In genomic region chr11:131584694-131585592, GRCh38 we compare ENCODE assay signal across 13 cellular contexts.
DNase-seq lines count a peak whose midpoint lies in the region; ATAC-seq and TF ChIP-seq lines count a peak whose summit lies in the region.
"Had no signal": no experiment of that assay in that cellular context is flagged by ENCODE, and none has a peak within 500 bp of the region (broad histone marks: within the 10 kb centered on the region; RNA-seq: fewer than 3 reads in every experiment).

No MANE protein-coding gene starts in this region.

- peaks cover 6% of the 10 kb centered on the region for H3K9me3 Mint-ChIP-seq in chondrocyte (ENCODE audit: low read depth)

- no peak for TF ChIP-seq EP300 in sigmoid colon (IDR thresholded peaks at IDR 0.05)

- no peak overlapping the region for H3K4me3 Mint-ChIP-seq in chondrocyte (ENCODE audit: unreplicated experiment)

- no peak overlapping the region for H3K4me3 ChIP-seq in Jurkat, Clone E6-1 (ENCODE audit: low read length)
- no peak overlapping the region for H3K4me3 ChIP-seq in sigmoid colon
- H3K4me3 ChIP-seq in breast epithelium, result no peak overlapping the region
- H3K4me3 ChIP-seq: thoracic aorta had no signal

- no peaks in the 10 kb centered on the region for H3K4me1 Mint-ChIP-seq in chondrocyte (ENCODE audit: low read depth)

- no peak overlapping the region for H3K27ac Mint-ChIP-seq in chondrocyte (ENCODE audit: unreplicated experiment)

- H3K9me3 ChIP-seq in sigmoid colon (no peaks in the 10 kb centered on the region), breast epithelium (peaks cover 0 to 15% of the 10 kb centered on the region in 2 donors)
- H3K9me3 ChIP-seq: thoracic aorta had no signal

- H3K4me1 ChIP-seq in sigmoid colon, result no peaks in the 10 kb centered on the region
- H3K4me1 ChIP-seq in breast epithelium, result no peaks in the 10 kb centered on the region

- no peak for ATAC-seq in HG03521 (IDR thresholded peaks at IDR 0.05; ENCODE audit: unreplicated experiment)
- ATAC-seq: HCT116 had no signal

- peaks cover 19% of the 10 kb centered on the region for H3K27me3 Mint-ChIP-seq in chondrocyte (ENCODE audit: low read depth)

- no peaks in the 10 kb centered on the region for H3K27me3 ChIP-seq in sigmoid colon
- H3K27me3 ChIP-seq in breast epithelium, result peaks cover 0 to 5% of the 10 kb centered on the region in 2 donors

- DNase-seq in GF-D8 (lab: John Stamatoyannopoulos, UW) (peak; percentile 100), chondrocyte (ENCODE audit: low spot score) (no peak), nucleus accumbens (lab: John Stamatoyannopoulos, UW) (peak; percentile 43 to 99 (median 95)), sigmoid colon (no peak), breast epithelium (ENCODE audit: low spot score in 2 of 2) (no peak)
- peak; percentile 15 for DNase-seq in Jurkat, Clone E6-1 (ENCODE audit: low read depth, low spot score)
- DNase-seq: activated gamma-delta T cell treated with Interleukin-2 at 50 U/mL for 16 hours, mammary epithelial cell, NCI-H510A treated with DMSO at 0.1 percent for 48 hours had no signal

- intact Hi-C loops in sigmoid colon (cut with DNase I), result no loop called here
- intact Hi-C loops in breast epithelium (cut with DNase I; ENCODE audit: low total_unique reads), result no loop called here

- WGBS in sigmoid colon, 2 donors, result 61 to 75% methylated on average over 25 of the region's 25 CpGs

- no peak overlapping the region for H3K27ac ChIP-seq in sigmoid colon
- no peak overlapping the region for H3K27ac ChIP-seq in breast epithelium
- H3K27ac ChIP-seq: epithelial cell of prostate, thoracic aorta had no signal

- H3K36me3 ChIP-seq in sigmoid colon (no peaks in the 10 kb centered on the region), breast epithelium (no peaks in the 10 kb centered on the region)
- H3K36me3 ChIP-seq: thoracic aorta had no signal

- no peaks in the 10 kb centered on the region for H3K36me3 Mint-ChIP-seq in chondrocyte (ENCODE audit: low read depth)

- TF ChIP-seq POLR2A in sigmoid colon (IDR thresholded peaks at IDR 0.05), result no peak
- no peak for TF ChIP-seq POLR2A in breast epithelium (IDR thresholded peaks at IDR 0.05)

- TF ChIP-seq CTCF in chondrocyte (IDR thresholded peaks at IDR 0.05) (peak; percentile 44), sigmoid colon (IDR thresholded peaks at IDR 0.05) (no peak), breast epithelium (IDR thresholded peaks at IDR 0.05) (no peak)

Comparison
In these comparisons a context has a peak if more than half of its experiments do, and no peak if none do; other contexts are left out.
1. DNase-seq: peak in GF-D8 (single experiment), Jurkat, Clone E6-1 (single experiment) and nucleus accumbens (56 of 56); none in chondrocyte (single experiment), sigmoid colon (single experiment) and breast epithelium (0 of 2).